Comparison of ENCODE assay signal across 25 cellular contexts in the genomic region with DNA sequence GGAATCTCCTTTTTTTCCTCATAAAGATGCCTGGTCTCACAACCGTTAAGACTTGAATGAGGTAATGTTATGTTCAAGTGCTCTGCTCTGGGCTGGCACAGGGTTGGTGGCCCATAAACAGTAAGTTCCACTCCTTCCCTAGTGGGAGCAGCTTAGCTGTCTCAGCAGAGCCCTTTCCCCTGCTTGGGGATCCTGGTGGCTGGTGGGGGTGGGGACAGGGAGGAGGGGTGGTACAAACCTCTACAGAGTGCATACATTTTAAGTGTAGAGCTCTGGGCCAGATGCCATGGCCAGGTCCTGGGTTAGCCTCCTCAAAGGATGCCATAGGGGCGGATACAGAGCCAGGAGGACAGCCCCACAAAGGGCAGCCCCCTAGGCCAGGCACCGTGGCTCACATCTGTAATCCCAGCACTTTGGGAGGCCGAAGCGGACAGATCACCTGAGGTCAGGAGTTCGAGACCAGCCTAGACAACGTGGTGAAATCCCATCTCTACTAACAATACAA. TPM values are rescaled to one million over a fixed set of nuclear protein-coding genes. Genes with fewer than 3 reads are reported as not detected.
"Had no signal": no experiment of that assay in that cellular context is flagged by ENCODE, and none has a peak within 500 bp of the region (broad histone marks: within the 10 kb centered on the region; RNA-seq: fewer than 3 reads in every experiment).

No MANE protein-coding gene starts in this region.

- H3K4me1 ChIP-seq: parathyroid adenoma, right atrium auricular region, stomach, thyroid gland, upper lobe of right lung had no signal

- H3K4me3 ChIP-seq: right atrium auricular region, stomach, thyroid gland, upper lobe of right lung had no signal

- ATAC-seq: activated CD8-positive, alpha-beta T cell treated with anti-CD3 and anti-CD28 coated beads for 36 hours; activated naive CD4-positive, alpha-beta T cell treated with anti-CD3 and anti-CD28 coated beads, Interleukin-2, amount 50 U/mL, for 72 hours; activated T-cell treated with anti-CD3 and anti-CD28 coated beads, Interleukin-2, amount 50 U/mL, for 4 hours; activated T-helper 17 cell treated with anti-CD3 and anti-CD28 coated beads, Interleukin-2, amount 50 U/mL, for 72 hours; left colon; naive thymus-derived CD8-positive, alpha-beta T cell; stimulated activated naive B cell treated with anti-CD40 and anti-IgM and Interleukin-4, amounts not matched to agents 10 μg/mL and 1 μg/mL and 100 μg/mL, for 72 hours had no signal

- H3K9me3 ChIP-seq: thyroid gland, upper lobe of right lung had no signal

- H3K27ac ChIP-seq: parathyroid adenoma, right atrium auricular region, stomach, thyroid gland, upper lobe of right lung had no signal

- H3K36me3 ChIP-seq: right atrium auricular region, stomach, thyroid gland, upper lobe of right lung had no signal

- DNase-seq: activated B cell treated with CpG ODN at 0.5 μM for 24 hours; activated CD4-positive, alpha-beta T cell treated with anti-CD3 and anti-CD28 coated beads, Interleukin-2, amount 50 U/mL, for 1 hour; activated CD8-positive, alpha-beta T cell treated with anti-CD3 and anti-CD28 coated beads for 36 hours; activated T-cell treated with anti-CD3 and anti-CD28 coated beads, Interleukin-2, amount 50 U/mL, for 4 hours; anterior cingulate cortex; effector memory CD4-positive, alpha-beta T cell; erythroblast; hippocampal formation; left colon; midbrain; nucleus accumbens; stimulated activated CD4-positive, alpha-beta T cell treated with anti-CD3 and anti-CD28 coated beads, Interleukin-15, amount 100 ng/mL, for 24 hours; stimulated activated CD4-positive, alpha-beta T cell treated with anti-CD3 and anti-CD28 coated beads, Interleukin-2, amount 100 ng/mL, for 24 hours; stimulated activated naive B cell treated with anti-CD40 and anti-IgM and Interleukin-4, amounts not matched to agents 10 μg/mL and 1 μg/mL and 100 μg/mL, for 72 hours; stomach; thyroid gland; upper lobe of right lung had no signal

RNA-seq across cellular contexts. Expression of a gene that starts 20.7 kb away (rescaled TPM):
- total RNA-seq: activated B cell treated with CpG ODN at 0.5 μM for 24 hours; activated CD8-positive, alpha-beta T cell treated with anti-CD3 and anti-CD28 coated beads for 36 hours; activated naive CD4-positive, alpha-beta T cell treated with anti-CD3 and anti-CD28 coated beads, Interleukin-2, amount 50 U/mL, for 72 hours; activated T-cell treated with anti-CD3 and anti-CD28 coated beads, Interleukin-2, amount 50 U/mL, for 4 hours; activated T-helper 17 cell treated with anti-CD3 and anti-CD28 coated beads, Interleukin-2, amount 50 U/mL, for 72 hours; fibroblast of lung; naive thymus-derived CD8-positive, alpha-beta T cell; neural crest cell; pulmonary artery endothelial cell; right atrium auricular region; thyroid gland; upper lobe of right lung had no signal
